8 cellular contexts compared by ENCODE assay signal in the genomic region with DNA sequence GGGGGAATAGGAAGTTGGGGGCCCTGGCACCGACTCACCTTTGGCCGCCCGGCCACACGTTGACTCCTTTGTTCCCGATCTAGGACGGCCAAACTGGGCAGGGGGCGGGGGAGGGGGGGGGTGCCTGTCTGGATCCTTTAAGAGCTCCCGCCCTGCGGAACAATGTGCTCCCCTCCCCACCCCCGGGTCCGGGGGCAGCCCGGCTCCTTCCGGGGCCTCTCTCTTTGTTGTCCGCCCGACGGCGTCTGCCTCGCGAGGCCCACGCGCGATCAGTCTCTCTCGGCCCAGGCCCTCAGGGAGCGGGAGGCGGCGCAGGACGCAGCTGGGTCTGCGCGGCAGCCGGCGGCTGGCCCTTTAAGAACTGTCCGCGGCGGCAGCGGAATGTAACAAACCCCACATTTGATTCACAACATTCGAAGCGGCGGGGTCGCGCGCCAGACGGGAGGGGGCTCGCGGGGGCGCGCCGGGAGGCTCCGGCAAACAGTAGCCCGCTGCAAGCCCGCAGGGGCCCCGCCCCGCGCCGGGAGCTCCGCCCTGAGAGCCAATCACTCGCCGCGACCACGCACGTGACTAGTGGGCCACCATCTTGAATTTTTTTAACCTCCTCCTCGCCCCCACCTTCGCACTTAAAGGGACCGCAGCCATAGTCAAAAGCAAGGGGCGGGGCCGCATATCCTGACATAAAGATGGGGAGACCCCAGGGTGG. TPM values are rescaled to one million over a fixed set of nuclear protein-coding genes. Genes with fewer than 3 reads are reported as not detected.
DNase-seq lines count a peak whose midpoint lies in the region; ATAC-seq and TF ChIP-seq lines count a peak whose summit lies in the region.

Gene RNF44, minus strand, starts transcription at position 501 of the 706 bp plus-strand sequence. CDS start 4,930 bp downstream, outside the sequence.

- peak within 1 kb of the TSS; percentile 99 for H3K27ac Mint-ChIP-seq in activated T-cell treated with anti-CD3 and anti-CD28 coated beads, Interleukin-2, amount 50 U/mL, for 24 hours

- H3K36me3 Mint-ChIP-seq in activated T-cell treated with anti-CD3 and anti-CD28 coated beads, Interleukin-2, amount 50 U/mL, for 24 hours (ENCODE audit: low read depth) = peaks cover 36% of the 10 kb centered on the region

- H3K4me1 ChIP-seq in esophagus (ENCODE audit: control insufficient read depth in 2 of 2, insufficient read depth in 2 of 2, low read length in 1 of 2) (peaks cover 5 to 43% of the 10 kb centered on the region in 2 donors), mucosa of stomach (ENCODE audit: control insufficient read depth, insufficient read depth, low read length) (peaks cover 49% of the 10 kb centered on the region)

- peaks cover 64% of the 10 kb centered on the region for H3K4me1 Mint-ChIP-seq in activated T-cell treated with anti-CD3 and anti-CD28 coated beads, Interleukin-2, amount 50 U/mL, for 24 hours (ENCODE audit: low read depth)

- H3K4me3 ChIP-seq in esophagus (ENCODE audit: low read depth in 1 of 2, low read length in 2 of 2) = peak within 1 kb of the TSS; percentile 81 to 84
- H3K4me3 ChIP-seq in mucosa of stomach (ENCODE audit: low read length) = peak within 1 kb of the TSS; percentile 92

- ATAC-seq in GM21737 (IDR thresholded peaks at IDR 0.05; ENCODE audit: unreplicated experiment) = peak; percentile 48

- no peaks in the 10 kb centered on the region for H3K27me3 Mint-ChIP-seq in activated T-cell treated with anti-CD3 and anti-CD28 coated beads, Interleukin-2, amount 50 U/mL, for 24 hours

- peaks cover 0 to 3% of the 10 kb centered on the region in 2 donors for H3K36me3 ChIP-seq in esophagus (ENCODE audit: control insufficient read depth in 2 of 2, insufficient read depth in 2 of 2, low read length in 1 of 2)
- H3K36me3 ChIP-seq in mucosa of stomach (ENCODE audit: control insufficient read depth, insufficient read depth, low read length) = no peaks in the 10 kb centered on the region

- H3K27ac ChIP-seq in esophagus (ENCODE audit: low read depth in 2 of 2, low read length in 1 of 2) = peak within 1 kb of the TSS; percentile 94 to 99

- H3K9ac ChIP-seq in mucosa of stomach (ENCODE audit: low read length) = peak within 1 kb of the TSS; percentile 93

- H3K9me3 ChIP-seq in esophagus (ENCODE audit: control insufficient read depth in 2 of 2, insufficient read depth in 1 of 2, low read depth in 1 of 2, low read length in 1 of 2) (no peaks in the 10 kb centered on the region), mucosa of stomach (ENCODE audit: control insufficient read depth, low read length) (no peaks in the 10 kb centered on the region)

- peak within 1 kb of the TSS; percentile 87 for H3K4me3 Mint-ChIP-seq in activated T-cell treated with anti-CD3 and anti-CD28 coated beads, Interleukin-2, amount 50 U/mL, for 24 hours

- H3K27me3 ChIP-seq in esophagus (ENCODE audit: control insufficient read depth in 1 of 2, insufficient read depth in 2 of 2, low read length in 2 of 2) = no peaks in the 10 kb centered on the region
- H3K27me3 ChIP-seq in mucosa of stomach (ENCODE audit: control insufficient read depth, insufficient read depth, low read length) = no peaks in the 10 kb centered on the region

- WGBS in esophagus, 2 donors = 0% methylated on average over 58 to 65 of the region's 65 CpGs

- DNase-seq in DMS53 treated with DMSO at 0.1 percent for 48 hours (lab: John Stamatoyannopoulos, UW; ENCODE audit: unreplicated experiment) (peak; percentile 95), KG1 (lab: John Stamatoyannopoulos, UW) (peak; percentile 89)
- DNase-seq in activated T-cell treated with anti-CD3 and anti-CD28 coated beads, Interleukin-2, amount 50 U/mL, for 24 hours = peak; percentile 99
- peak; percentile 98 for DNase-seq in stimulated activated CD8-positive, alpha-beta memory T cell treated with anti-CD3 and anti-CD28 coated beads, Interleukin-4, amount 100 ng/mL, for 48 hours

- H3K9me3 Mint-ChIP-seq in activated T-cell treated with anti-CD3 and anti-CD28 coated beads, Interleukin-2, amount 50 U/mL, for 24 hours = no peaks in the 10 kb centered on the region

TF ChIP-seq in PFSK-1, 5 proteins besides CTCF, POLR2A, EP300 and RAD21:
- TF ChIP-seq, protein P1, sequence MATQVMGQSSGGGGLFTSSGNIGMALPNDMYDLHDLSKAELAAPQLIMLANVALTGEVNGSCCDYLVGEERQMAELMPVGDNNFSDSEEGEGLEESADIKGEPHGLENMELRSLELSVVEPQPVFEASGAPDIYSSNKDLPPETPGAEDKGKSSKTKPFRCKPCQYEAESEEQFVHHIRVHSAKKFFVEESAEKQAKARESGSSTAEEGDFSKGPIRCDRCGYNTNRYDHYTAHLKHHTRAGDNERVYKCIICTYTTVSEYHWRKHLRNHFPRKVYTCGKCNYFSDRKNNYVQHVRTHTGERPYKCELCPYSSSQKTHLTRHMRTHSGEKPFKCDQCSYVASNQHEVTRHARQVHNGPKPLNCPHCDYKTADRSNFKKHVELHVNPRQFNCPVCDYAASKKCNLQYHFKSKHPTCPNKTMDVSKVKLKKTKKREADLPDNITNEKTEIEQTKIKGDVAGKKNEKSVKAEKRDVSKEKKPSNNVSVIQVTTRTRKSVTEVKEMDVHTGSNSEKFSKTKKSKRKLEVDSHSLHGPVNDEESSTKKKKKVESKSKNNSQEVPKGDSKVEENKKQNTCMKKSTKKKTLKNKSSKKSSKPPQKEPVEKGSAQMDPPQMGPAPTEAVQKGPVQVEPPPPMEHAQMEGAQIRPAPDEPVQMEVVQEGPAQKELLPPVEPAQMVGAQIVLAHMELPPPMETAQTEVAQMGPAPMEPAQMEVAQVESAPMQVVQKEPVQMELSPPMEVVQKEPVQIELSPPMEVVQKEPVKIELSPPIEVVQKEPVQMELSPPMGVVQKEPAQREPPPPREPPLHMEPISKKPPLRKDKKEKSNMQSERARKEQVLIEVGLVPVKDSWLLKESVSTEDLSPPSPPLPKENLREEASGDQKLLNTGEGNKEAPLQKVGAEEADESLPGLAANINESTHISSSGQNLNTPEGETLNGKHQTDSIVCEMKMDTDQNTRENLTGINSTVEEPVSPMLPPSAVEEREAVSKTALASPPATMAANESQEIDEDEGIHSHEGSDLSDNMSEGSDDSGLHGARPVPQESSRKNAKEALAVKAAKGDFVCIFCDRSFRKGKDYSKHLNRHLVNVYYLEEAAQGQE (IDR thresholded peaks at IDR 0.05; ENCODE audit: insufficient read depth in 1 of 2, low read depth in 2 of 2, low read length in 2 of 2) = peak in 1 of 2 experiments; percentile 80; a peak in 2 of 4 replicates
- TF ChIP-seq SIN3A (IDR thresholded peaks at IDR 0.05; ENCODE audit: borderline replicate concordance, insufficient read depth, low read length) (peak; percentile 19; the same call in 1 of the 2 replicates), FOXP2 (optimal IDR thresholded peaks at IDR 0.05; ENCODE audit: borderline replicate concordance, extremely low read depth, extremely low read length, insufficient read depth) (no peak), TAF1 (IDR thresholded peaks at IDR 0.05; ENCODE audit: borderline replicate concordance, insufficient read depth, low read length) (peak; percentile 68; the same call in 1 of the 2 replicates), POLR2AphosphoS5 (IDR thresholded peaks at IDR 0.05; ENCODE audit: low read depth, low read length) (peak; percentile 53)
TF ChIP-seq in PFSK-1: peak in this region for 4.

RNA-seq across cellular contexts. Expression of gene RNF44, which starts in this region (rescaled TPM):
- polyA plus RNA-seq in PFSK-1 (2012; ENCODE audit: insufficient read length, low read depth) = 107 TPM
- 10 to 100 TPM; 12.9 to 24.0 TPM for polyA plus RNA-seq in esophagus

Comparison
In these comparisons a context has a peak if more than half of its experiments do, and no peak if none do; other contexts are left out.
1. Peak in every context shown above with its lines: DNase-seq, ATAC-seq, H3K4me3 ChIP-seq and H3K27ac ChIP-seq.